In the genomic region with DNA sequence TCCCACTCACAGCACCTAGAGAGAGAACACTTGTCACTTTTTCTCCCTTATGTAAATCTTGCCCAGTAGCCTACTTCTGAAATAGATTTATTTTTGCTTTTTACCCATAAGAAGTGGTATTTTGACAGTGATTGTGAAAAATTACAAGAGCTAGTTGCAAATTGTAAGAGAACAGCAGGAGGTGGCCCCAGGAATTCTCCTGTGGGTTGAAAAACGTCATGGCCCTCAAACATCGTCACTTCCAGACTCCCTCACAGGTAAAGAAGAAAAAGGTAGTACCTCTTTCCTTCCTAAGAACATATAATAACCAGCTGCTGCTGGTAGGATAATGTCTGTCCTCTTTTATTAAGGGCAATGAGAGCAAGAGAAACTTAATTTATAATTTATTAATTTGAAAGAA, we compare ENCODE assay signal across 22 cellular contexts.
"Had no signal": no experiment of that assay in that cellular context is flagged by ENCODE, and none has a peak within 500 bp of the region (broad histone marks: within the 10 kb centered on the region; RNA-seq: fewer than 3 reads in every experiment).

No MANE protein-coding gene starts in this region.

- ATAC-seq: effector memory CD8-positive, alpha-beta T cell; esophagus mucosa; gastrocnemius medialis; heart right ventricle; left cardiac atrium; left lung; left ventricle myocardium superior; lower lobe of right lung; mucosa of descending colon had no signal

- H3K27me3 ChIP-seq: colonic mucosa, esophagus squamous epithelium, gastrocnemius medialis, heart right ventricle, left lung had no signal

- DNase-seq: colonic mucosa; cortex of kidney; effector CD8-positive, alpha-beta T cell; effector memory CD8-positive, alpha-beta T cell; endodermal cell; erythroblast; esophagus squamous epithelium; foreskin fibroblast; foreskin melanocyte; gastrocnemius medialis; glutamatergic neuron; heart right ventricle; hippocampal formation; left cardiac atrium; left lung; left ventricle myocardium superior; lower lobe of right lung; mesenchymal stem cell; mucosa of descending colon; naive B cell had no signal

- H3K4me1 ChIP-seq: colonic mucosa, esophagus squamous epithelium, gastrocnemius medialis, heart right ventricle, left lung, lower lobe of right lung had no signal

- H3K27ac ChIP-seq: colonic mucosa, epithelial cell of prostate, esophagus squamous epithelium, gastrocnemius medialis, heart right ventricle, left lung, lower lobe of right lung had no signal

- H3K4me3 ChIP-seq: colonic mucosa, esophagus squamous epithelium, gastrocnemius medialis, heart right ventricle, left lung, lower lobe of right lung, mucosa of descending colon had no signal

- H3K36me3 ChIP-seq: colonic mucosa, gastrocnemius medialis, left lung had no signal
